20 cellular contexts compared by ENCODE assay signal in the genomic region with DNA sequence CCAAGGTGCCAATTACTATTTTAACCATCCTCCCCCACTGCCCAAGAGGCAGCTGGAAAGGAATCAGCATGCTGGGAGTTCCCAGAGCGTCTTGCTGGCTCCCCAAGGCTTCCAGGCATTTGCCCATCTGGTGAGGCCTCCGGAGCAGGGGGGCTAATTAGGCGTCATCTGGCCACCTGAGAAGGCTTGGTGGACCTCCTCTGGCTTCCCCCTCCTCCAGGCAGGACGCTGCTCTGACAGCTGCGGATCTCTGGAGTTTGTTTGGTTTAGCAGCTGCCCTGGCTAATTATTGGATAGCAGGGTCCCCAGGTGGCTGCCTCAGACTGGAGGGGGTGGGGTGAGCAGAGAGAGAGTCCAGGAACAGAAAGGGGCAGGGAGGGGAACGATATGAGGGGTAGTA.
A peak's percentile ranks its signal among the peaks of the same experiment; 100 is the strongest.
DNase-seq lines count a peak whose midpoint lies in the region; ATAC-seq, FAIRE-seq and TF ChIP-seq lines count a peak whose summit lies in the region.
"Had no signal": no experiment of that assay in that cellular context is flagged by ENCODE, and none has a peak within 500 bp of the region (broad histone marks: within the 10 kb centered on the region; RNA-seq: fewer than 3 reads in every experiment).

No MANE protein-coding gene starts in this region.

- H3K36me3 ChIP-seq in endodermal cell (ENCODE audit: control insufficient read depth, insufficient read depth, low read length) (peaks cover 5% of the 10 kb centered on the region), uterus (no peaks in the 10 kb centered on the region), upper lobe of left lung (no peaks in the 10 kb centered on the region)

- H3K27me3 ChIP-seq in endodermal cell (ENCODE audit: control insufficient read depth, insufficient read depth, low read length, poor library complexity, severe bottlenecking) (no peaks in the 10 kb centered on the region), uterus (no peaks in the 10 kb centered on the region), upper lobe of left lung (no peaks in the 10 kb centered on the region)
- H3K27me3 ChIP-seq: dorsolateral prefrontal cortex had no signal

- H3K36me3 Mint-ChIP-seq in endodermal cell (ENCODE audit: low read depth), result peaks cover 3% of the 10 kb centered on the region
- H3K36me3 Mint-ChIP-seq: CD4-positive, CD25-positive, alpha-beta regulatory T cell; natural killer cell treated with Interleukin-12 subunit alpha and Interleukin-12 subunit beta and Interleukin-15 and Interleukin-18, amount 100 ng/mL, for 72 hours had no signal

- no peak overlapping the region for H3K9ac ChIP-seq in endodermal cell (ENCODE audit: extremely low read depth, low read length, poor library complexity, severe bottlenecking)

- no peak for TF ChIP-seq EP300 in upper lobe of left lung (IDR thresholded peaks at IDR 0.05)

- WGBS in endodermal cell (ENCODE audit: insufficient coverage in 1 of 2, insufficient read length in 1 of 2), 2 experiments, result 55% methylated on average over 6 of the region's 6 CpGs; no CpG with 5 or more reads in 1 of the 2 experiments
- 24 to 29% methylated on average over 5 to 6 of the region's 6 CpGs for WGBS in upper lobe of left lung, 2 donors

- no peak for ATAC-seq in upper lobe of left lung (ENCODE audit: low FRiP score in 2 of 2)
- ATAC-seq: natural killer cell treated with Interleukin-12 subunit alpha and Interleukin-12 subunit beta and Interleukin-15 and Interleukin-18, amount 100 ng/mL, for 72 hours had no signal

- H3K4me3 ChIP-seq in endodermal cell (ENCODE audit: low read length) (no peak overlapping the region), uterus (no peak overlapping the region), upper lobe of left lung (no peak overlapping the region)

- H3K4me3 Mint-ChIP-seq in endodermal cell, result no peak overlapping the region
- H3K4me3 Mint-ChIP-seq: natural killer cell treated with Interleukin-12 subunit alpha and Interleukin-12 subunit beta and Interleukin-15 and Interleukin-18, amount 100 ng/mL, for 72 hours; T-helper 1 cell treated with Interleukin-12 subunit alpha and Interleukin-12 subunit beta and Interleukin-4 antibody, amounts not matched to agents 30 μg/mL and 1 μg/mL, for 36 hours had no signal

- H3K4me1 ChIP-seq in endodermal cell (ENCODE audit: control insufficient read depth, insufficient read depth, low read length), result peaks cover 16% of the 10 kb centered on the region
- H3K4me1 ChIP-seq in uterus, result no peaks in the 10 kb centered on the region
- H3K4me1 ChIP-seq in upper lobe of left lung, result no peaks in the 10 kb centered on the region

- H3K9me3 ChIP-seq in endodermal cell (ENCODE audit: control insufficient read depth, low read length), result peaks cover 13% of the 10 kb centered on the region
- no peaks in the 10 kb centered on the region for H3K9me3 ChIP-seq in uterus
- no peaks in the 10 kb centered on the region for H3K9me3 ChIP-seq in upper lobe of left lung

- FAIRE-seq in D721Med (lab: Jason Lieb, UNC), result peak; percentile 6

- H3K27ac Mint-ChIP-seq in endodermal cell, result peak overlapping the region; percentile 45
- H3K27ac Mint-ChIP-seq: CD4-positive, CD25-positive, alpha-beta regulatory T cell; natural killer cell treated with Interleukin-12 subunit alpha and Interleukin-12 subunit beta and Interleukin-15 and Interleukin-18, amount 100 ng/mL, for 72 hours; T-helper 1 cell treated with Interleukin-12 subunit alpha and Interleukin-12 subunit beta and Interleukin-4 antibody, amounts not matched to agents 30 μg/mL and 1 μg/mL, for 36 hours had no signal

- H3K9me3 Mint-ChIP-seq in endodermal cell, result peaks cover 5% of the 10 kb centered on the region
- H3K9me3 Mint-ChIP-seq: natural killer cell treated with Interleukin-12 subunit alpha and Interleukin-12 subunit beta and Interleukin-15 and Interleukin-18, amount 100 ng/mL, for 72 hours; T-helper 1 cell treated with Interleukin-12 subunit alpha and Interleukin-12 subunit beta and Interleukin-4 antibody, amounts not matched to agents 30 μg/mL and 1 μg/mL, for 36 hours had no signal

- TF ChIP-seq CTCF in D721Med (IDR thresholded peaks at IDR 0.05; ENCODE audit: insufficient read depth, missing control alignments), result no peak
- TF ChIP-seq CTCF in endodermal cell (conservative IDR thresholded peaks at IDR 0.05), result no peak
- TF ChIP-seq CTCF in uterus (IDR thresholded peaks at IDR 0.05), result no peak
- no peak for TF ChIP-seq CTCF in upper lobe of left lung (IDR thresholded peaks at IDR 0.05)

- H3K27me3 Mint-ChIP-seq in endodermal cell (ENCODE audit: insufficient read depth), result peaks cover 20% of the 10 kb centered on the region

- TF ChIP-seq POLR2A in uterus (IDR thresholded peaks at IDR 0.05) (no peak), upper lobe of left lung (IDR thresholded peaks at IDR 0.05) (no peak)

- no peak overlapping the region for H3K27ac ChIP-seq in endodermal cell (ENCODE audit: low read depth, low read length)
- no peak overlapping the region for H3K27ac ChIP-seq in uterus
- no peak overlapping the region for H3K27ac ChIP-seq in upper lobe of left lung
- H3K27ac ChIP-seq: dorsolateral prefrontal cortex, HL-60, VCaP had no signal

- intact Hi-C loops in uterus (cut with DNase I; ENCODE audit: low total_unique reads), result no loop called here

- peaks cover 24% of the 10 kb centered on the region for H3K4me1 Mint-ChIP-seq in endodermal cell
- H3K4me1 Mint-ChIP-seq: CD4-positive, CD25-positive, alpha-beta regulatory T cell had no signal

- DNase-seq in D721Med (ENCODE audit: insufficient read length, low spot score), result no peak
- peak; percentile 92 for DNase-seq in NCI-H1417 treated with DMSO at 0.1 percent for 48 hours (lab: John Stamatoyannopoulos, UW)
- peak; percentile 85 for DNase-seq in NCI-H524 treated with DMSO at 0.1 percent for 48 hours (lab: John Stamatoyannopoulos, UW)
- DNase-seq in endodermal cell, result peak; percentile 70
- no peak for DNase-seq in NK-92 treated with Interleukin-12 subunit alpha and Interleukin-12 subunit beta, amount 100 ng/mL, for 24 hours (lab: John Stamatoyannopoulos, UW)
- DNase-seq in uterus, result no peak
- no peak for DNase-seq in upper lobe of left lung
- no peak for DNase-seq in activated gamma-delta T cell treated with Interleukin-2 at 50 U/mL for 16 hours
- DNase-seq: activated CD4-positive, alpha-beta T cell treated with anti-CD3 and anti-CD28 coated beads, Interleukin-2, amount 50 U/mL, for 48 hours; activated naive CD4-positive, alpha-beta T cell treated with Interleukin-2 at 50 U/mL for 16 hours; amygdala; CD4-positive, CD25-positive, alpha-beta regulatory T cell; DND-41; dorsolateral prefrontal cortex; SIG-M5; stimulated activated CD4-positive, alpha-beta T cell treated with anti-CD3 and anti-CD28 coated beads, Interleukin-12 subunit alpha, Interleukin-12 subunit beta, amount 100 ng/mL, for 4 hours had no signal

Comparison
In these comparisons a context has a peak if more than half of its experiments do, and no peak if none do; other contexts are left out.
1. DNase-seq: peak in NCI-H1417 treated with DMSO at 0.1 percent for 48 hours (single experiment), NCI-H524 treated with DMSO at 0.1 percent for 48 hours (single experiment) and endodermal cell (single experiment); none in D721Med (single experiment), NK-92 treated with Interleukin-12 subunit alpha and Interleukin-12 subunit beta, amount 100 ng/mL, for 24 hours (single experiment), uterus (0 of 2), upper lobe of left lung (0 of 2) and activated gamma-delta T cell treated with Interleukin-2 at 50 U/mL for 16 hours (single experiment).